ENCODE assay signal across 1 cellular context in genomic region chr2:67671464-67672450, GRCh38.
A peak's percentile ranks its signal among the peaks of the same experiment; 100 is the strongest.
TF ChIP-seq lines count a peak whose summit lies in the region.

No MANE protein-coding gene starts in this region.

TF ChIP-seq in HEK293, 187 proteins besides CTCF, POLR2A, EP300 and RAD21 (continued from another document):
- TF ChIP-seq ZBTB26 (tag by site-specific recombination; optimal IDR thresholded peaks at IDR 0.05), result peak; percentile 9
- no peak for TF ChIP-seq FEZF1 (tag by site-specific recombination; IDR thresholded peaks at IDR 0.05)
- TF ChIP-seq SP3 (tag by site-specific recombination; IDR thresholded peaks at IDR 0.05), result no peak
- TF ChIP-seq ZNF558 (tag by site-specific recombination; IDR thresholded peaks at IDR 0.05), result no peak
- no peak for TF ChIP-seq ZNF785 (tag by site-specific recombination; IDR thresholded peaks at IDR 0.05)
- TF ChIP-seq ZNF555 (tag by site-specific recombination; conservative IDR thresholded peaks at IDR 0.05), result no peak
- TF ChIP-seq ZNF518A (tag by site-specific recombination; conservative IDR thresholded peaks at IDR 0.05; ENCODE audit: low read depth), result no peak
- no peak for TF ChIP-seq KLF7 (tag by site-specific recombination; IDR thresholded peaks at IDR 0.05; ENCODE audit: borderline replicate concordance)
- no peak for TF ChIP-seq ZNF169 (tag by site-specific recombination; IDR thresholded peaks at IDR 0.05)
- no peak for TF ChIP-seq ZNF404 (tag by site-specific recombination; IDR thresholded peaks at IDR 0.05)
- TF ChIP-seq ZNF175 (tag by site-specific recombination; IDR thresholded peaks at IDR 0.05), result no peak
- no peak for TF ChIP-seq ZNF121 (tag by site-specific recombination; IDR thresholded peaks at IDR 0.05)
- TF ChIP-seq ZNF148 (tag by site-specific recombination; IDR thresholded peaks at IDR 0.05; ENCODE audit: borderline replicate concordance), result 0 out of 2 replicates have a peak, but pooled peaks have one; percentile 12
- TF ChIP-seq ZNF184 (tag by site-specific recombination; IDR thresholded peaks at IDR 0.05), result no peak
